Comparison of ENCODE assay signal across 1 cellular context in genomic region chr3:129117134-129117533, GRCh38.
TF ChIP-seq lines count a peak whose summit lies in the region.

No MANE protein-coding gene starts in this region.

TF ChIP-seq in HepG2, 621 proteins besides CTCF, POLR2A, EP300 and RAD21:
- TF ChIP-seq SOX5 (CRISPR knock-in tag; IDR thresholded peaks at IDR 0.05; ENCODE audit: borderline replicate concordance): no peak
- TF ChIP-seq KLF9 (CRISPR knock-in tag; IDR thresholded peaks at IDR 0.05; ENCODE audit: low read depth): no peak
- peak; percentile 75; the same call in 1 of the 2 replicates for TF ChIP-seq CHD4 (IDR thresholded peaks at IDR 0.05; ENCODE audit: borderline replicate concordance, low read length)
- TF ChIP-seq KDM1A (CRISPR knock-in tag; IDR thresholded peaks at IDR 0.05): peak; percentile 76; the same call in 1 of the 2 replicates
- peak; percentile 94 for TF ChIP-seq ZNF629 (CRISPR knock-in tag; conservative IDR thresholded peaks at IDR 0.05)
- TF ChIP-seq RCOR2 (CRISPR knock-in tag; IDR thresholded peaks at IDR 0.05): no peak
- peak; percentile 47; the same call in 1 of the 2 replicates for TF ChIP-seq RBFOX2 (IDR thresholded peaks at IDR 0.05; ENCODE audit: low read depth, low read length)
- no peak for TF ChIP-seq ZNF142 (CRISPR knock-in tag; IDR thresholded peaks at IDR 0.05)
- no peak for TF ChIP-seq POGZ (CRISPR knock-in tag; IDR thresholded peaks at IDR 0.05)
- TF ChIP-seq ZNF33B (CRISPR knock-in tag; IDR thresholded peaks at IDR 0.05): no peak
- TF ChIP-seq ZNF691 (CRISPR knock-in tag; IDR thresholded peaks at IDR 0.05; ENCODE audit: borderline replicate concordance, low read depth): 0 out of 2 replicates have a peak, but pooled peaks have one; percentile 28
- TF ChIP-seq ZMYM3 (CRISPR knock-in tag; IDR thresholded peaks at IDR 0.05): 0 out of 2 replicates have a peak, but pooled peaks have one; percentile 59
